ENCODE assay signal across 8 cellular contexts in genomic region chr4:55736605-55737183, GRCh38.
DNase-seq lines count a peak whose midpoint lies in the region; ATAC-seq and TF ChIP-seq lines count a peak whose summit lies in the region.
"Had no signal": no experiment of that assay in that cellular context is flagged by ENCODE, and none has a peak within 500 bp of the region (broad histone marks: within the 10 kb centered on the region; RNA-seq: fewer than 3 reads in every experiment).

No MANE protein-coding gene starts in this region.

- no peak overlapping the region for H3K4me3 Mint-ChIP-seq in neural crest cell
- H3K4me3 Mint-ChIP-seq in T-helper 2 cell treated with Interferon-gamma antibody and Interleukin-4, amounts not matched to agents 5 μg/mL and 100 μg/mL, for 36 hours: no peak overlapping the region

- POLR2A ChIA-PET in GM10248 (lab: Yijun Ruan, JAX): no interaction called here

- H3K27ac Mint-ChIP-seq in neural crest cell (ENCODE audit: unreplicated experiment): no peak overlapping the region
- H3K27ac Mint-ChIP-seq in T-helper 2 cell treated with Interferon-gamma antibody and Interleukin-4, amounts not matched to agents 5 μg/mL and 100 μg/mL, for 36 hours: no peak overlapping the region

- H3K27me3 Mint-ChIP-seq in neural crest cell (ENCODE audit: low read depth): peaks cover 19% of the 10 kb centered on the region
- peaks cover 11% of the 10 kb centered on the region for H3K27me3 Mint-ChIP-seq in T-helper 2 cell treated with Interferon-gamma antibody and Interleukin-4, amounts not matched to agents 5 μg/mL and 100 μg/mL, for 36 hours (ENCODE audit: low read depth)

- H3K9me3 Mint-ChIP-seq in neural crest cell: no peaks in the 10 kb centered on the region
- H3K9me3 Mint-ChIP-seq in T-helper 2 cell treated with Interferon-gamma antibody and Interleukin-4, amounts not matched to agents 5 μg/mL and 100 μg/mL, for 36 hours: no peaks in the 10 kb centered on the region

- CTCF ChIA-PET in GM10248 (lab: Yijun Ruan, JAX): interaction anchor here (0.7 to 2.1 kb wide), 3 partner anchors 14 to 763 kb away, joined by 3 to 8 read pairs (median 4); no protein-coding TSS in a partner anchor

- H3K4me1 Mint-ChIP-seq in neural crest cell: no peaks in the 10 kb centered on the region
- H3K4me1 Mint-ChIP-seq in T-helper 2 cell treated with Interferon-gamma antibody and Interleukin-4, amounts not matched to agents 5 μg/mL and 100 μg/mL, for 36 hours (ENCODE audit: low read depth): no peaks in the 10 kb centered on the region

- H3K36me3 Mint-ChIP-seq in neural crest cell (ENCODE audit: low read depth): no peaks in the 10 kb centered on the region
- no peaks in the 10 kb centered on the region for H3K36me3 Mint-ChIP-seq in T-helper 2 cell treated with Interferon-gamma antibody and Interleukin-4, amounts not matched to agents 5 μg/mL and 100 μg/mL, for 36 hours (ENCODE audit: low read depth)

- ATAC-seq in GM19467 (IDR thresholded peaks at IDR 0.05; ENCODE audit: unreplicated experiment): no peak

- peak; percentile 18 for TF ChIP-seq CTCF in GM10248 (IDR thresholded peaks at IDR 0.05; ENCODE audit: control extremely low read depth, extremely low read depth, low read depth, missing control alignments)
- peak; percentile 67 for TF ChIP-seq CTCF in neural crest cell (conservative IDR thresholded peaks at IDR 0.05)

- in situ Hi-C loops in T47D (cut with HindIII; ENCODE audit: low pct_unique_long_range_greater_than_20kb, low sequenced_read_pairs): no loop called here

- peak; percentile 17 for DNase-seq in GM10248 (ENCODE audit: extremely low spot score)
- DNase-seq in LoVo (ENCODE audit: low spot score): peak; percentile 31
- DNase-seq in T47D (ENCODE audit: low read depth in 1 of 2, low spot score in 1 of 2): peak; percentile 7 to 24
- no peak for DNase-seq in neural crest cell (ENCODE audit: low read depth, low spot score)
- no peak for DNase-seq in T-helper 2 cell treated with Interferon-gamma antibody and Interleukin-4, amounts not matched to agents 5 μg/mL and 100 μg/mL, for 36 hours (ENCODE audit: low spot score)
- DNase-seq in putamen (ENCODE audit: low spot score): no peak
- DNase-seq: activated gamma-delta T cell treated with Interleukin-2 at 50 U/mL for 16 hours had no signal

Comparison
In these comparisons a context has a peak if more than half of its experiments do, and no peak if none do; other contexts are left out.
1. DNase-seq: peak in GM10248 (single experiment), LoVo (single experiment) and T47D (2 of 2); none in neural crest cell (single experiment), T-helper 2 cell treated with Interferon-gamma antibody and Interleukin-4, amounts not matched to agents 5 μg/mL and 100 μg/mL, for 36 hours (single experiment) and putamen (single experiment).